In the genomic region with DNA sequence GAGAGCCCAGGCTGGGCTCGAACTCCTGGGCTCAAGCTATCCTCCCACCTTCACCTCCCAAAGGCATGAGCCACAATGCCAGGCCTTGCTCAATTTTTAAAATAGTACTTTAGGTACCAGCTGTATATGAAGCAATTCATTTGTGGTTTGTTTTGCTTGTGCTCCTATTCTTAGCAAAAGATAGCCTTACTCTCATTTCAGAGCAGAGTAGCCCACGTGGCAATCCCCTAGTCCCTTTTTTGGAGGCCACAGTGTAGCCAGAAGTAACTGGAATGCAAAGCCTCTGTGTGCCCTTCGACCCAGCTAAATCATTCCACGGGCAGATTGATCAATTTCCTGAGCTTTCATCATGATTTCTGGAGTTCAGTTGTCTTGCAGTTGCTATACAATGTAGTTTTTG, we compare ENCODE assay signal across 28 cellular contexts.
DNase-seq lines count a peak whose midpoint lies in the region; ATAC-seq and TF ChIP-seq lines count a peak whose summit lies in the region.
"Had no signal": no experiment of that assay in that cellular context is flagged by ENCODE, and none has a peak within 500 bp of the region (broad histone marks: within the 10 kb centered on the region; RNA-seq: fewer than 3 reads in every experiment).

No MANE protein-coding gene starts in this region.

- intact Hi-C loops in left ventricle myocardium superior (cut with micrococcal nuclease) = no loop called here
- intact Hi-C loops in CD8-positive, alpha-beta T cell (cut with DNase I, micrococcal nuclease) = no loop called here

- peaks cover 11% of the 10 kb centered on the region for H3K36me3 Mint-ChIP-seq in CD8-positive, alpha-beta T cell
- H3K36me3 Mint-ChIP-seq: type B pancreatic cell had no signal

- H3K9me3 ChIP-seq in adipocyte (ENCODE audit: control insufficient read depth, low read length) = no peaks in the 10 kb centered on the region
- H3K9me3 ChIP-seq in CD8-positive, alpha-beta T cell (ENCODE audit: low read length) = no peaks in the 10 kb centered on the region
- H3K9me3 ChIP-seq: prostate gland had no signal

- no peak overlapping the region for H3K9ac ChIP-seq in adipocyte (ENCODE audit: low read length)

- no peak overlapping the region for H3K4me3 ChIP-seq in adipocyte (ENCODE audit: low read length)
- H3K4me3 ChIP-seq in CD8-positive, alpha-beta T cell (ENCODE audit: low read depth, low read length) = no peak overlapping the region
- H3K4me3 ChIP-seq: prostate gland, SJSA1, skin epidermis had no signal

- no peaks in the 10 kb centered on the region for H3K27me3 ChIP-seq in adipocyte (replicated peaks; ENCODE audit: control insufficient read depth, insufficient read depth, low read length)
- no peaks in the 10 kb centered on the region for H3K27me3 ChIP-seq in CD8-positive, alpha-beta T cell (ENCODE audit: insufficient read depth, low read length)
- H3K27me3 ChIP-seq: SJSA1 had no signal

- no peaks in the 10 kb centered on the region for H3K36me3 ChIP-seq in adipocyte (ENCODE audit: control insufficient read depth, insufficient read depth, low read length, severe bottlenecking)
- H3K36me3 ChIP-seq in CD8-positive, alpha-beta T cell (ENCODE audit: insufficient read depth, low read length) = no peaks in the 10 kb centered on the region
- H3K36me3 ChIP-seq: prostate gland, SJSA1 had no signal

- DNase-seq in SIG-M5 treated with dmso at 0.1 percent for 504 hours (lab: John Stamatoyannopoulos, UW; ENCODE audit: unreplicated experiment) (peak; percentile 16), SIG-M5 (lab: John Stamatoyannopoulos, UW) (no peak), adipocyte (ENCODE audit: low read depth) (peak; percentile 75), left ventricle myocardium superior (no peak), stromal cell of bone marrow (ENCODE audit: low read depth) (peak; percentile 15)
- DNase-seq in CD8-positive, alpha-beta T cell = no peak
- DNase-seq: activated CD4-positive, alpha-beta T cell treated with anti-CD3 and anti-CD28 coated beads for 48 hours; activated naive CD4-positive, alpha-beta T cell; activated T-cell treated with anti-CD3 and anti-CD28 coated beads, Interleukin-2, amount 50 U/mL, for 24 hours; amniotic stem cell; CD4-positive, alpha-beta T cell; cortex of kidney; DMS153; GOT3; NCI-H1417; NCI-H2081 treated with DMSO at 0.1 percent for 48 hours; NCI-H774; T-helper 17 cell had no signal

- H3K4me3 Mint-ChIP-seq in CD8-positive, alpha-beta T cell = no peak overlapping the region
- H3K4me3 Mint-ChIP-seq: activated T-cell treated with anti-CD3 and anti-CD28 coated beads, Interleukin-2, amount 50 U/mL, for 24 hours; CD4-positive, alpha-beta T cell; memory B cell; T-helper 17 cell; type B pancreatic cell had no signal

- H3K27ac Mint-ChIP-seq in CD8-positive, alpha-beta T cell = no peak overlapping the region
- H3K27ac Mint-ChIP-seq: activated T-cell treated with anti-CD3 and anti-CD28 coated beads, Interleukin-2, amount 50 U/mL, for 24 hours; CD4-positive, alpha-beta T cell; memory B cell; T-helper 17 cell; type B pancreatic cell had no signal

- no peaks in the 10 kb centered on the region for H3K27me3 Mint-ChIP-seq in CD8-positive, alpha-beta T cell (ENCODE audit: low read depth)
- H3K27me3 Mint-ChIP-seq: activated T-cell treated with anti-CD3 and anti-CD28 coated beads, Interleukin-2, amount 50 U/mL, for 24 hours; CD4-positive, alpha-beta T cell; memory B cell; T-helper 17 cell; type B pancreatic cell had no signal

- TF ChIP-seq CTCF in CD8-positive, alpha-beta T cell (IDR thresholded peaks at IDR 0.05) = no peak

- POLR2A ChIA-PET in CD8-positive, alpha-beta T cell (lab: Charles Lee) = no interaction called here

- no peaks in the 10 kb centered on the region for H3K9me3 Mint-ChIP-seq in CD8-positive, alpha-beta T cell
- H3K9me3 Mint-ChIP-seq: activated T-cell treated with anti-CD3 and anti-CD28 coated beads, Interleukin-2, amount 50 U/mL, for 24 hours; CD4-positive, alpha-beta T cell; type B pancreatic cell had no signal

- no peak overlapping the region for H3K27ac ChIP-seq in CD8-positive, alpha-beta T cell (ENCODE audit: low read depth, low read length)
- H3K27ac ChIP-seq: 22Rv1, prostate gland, SJSA1, skin epidermis, VCaP had no signal

- ATAC-seq in left ventricle myocardium superior (peak; percentile 81), HG03565 (IDR thresholded peaks at IDR 0.05; ENCODE audit: unreplicated experiment) (no peak), HG03139 (IDR thresholded peaks at IDR 0.05; ENCODE audit: unreplicated experiment) (no peak)
- no peak for ATAC-seq in CD8-positive, alpha-beta T cell
- ATAC-seq: Panc1, T-helper 17 cell had no signal

- peaks cover 16% of the 10 kb centered on the region for H3K4me1 ChIP-seq in adipocyte (ENCODE audit: control insufficient read depth, insufficient read depth, low read length)
- H3K4me1 ChIP-seq in CD8-positive, alpha-beta T cell (ENCODE audit: insufficient read depth, low read length) = no peaks in the 10 kb centered on the region
- H3K4me1 ChIP-seq: prostate gland, SJSA1 had no signal

- H3K4me1 Mint-ChIP-seq in CD8-positive, alpha-beta T cell (ENCODE audit: low read depth) = peaks cover 8% of the 10 kb centered on the region

- CTCF ChIA-PET in CD8-positive, alpha-beta T cell (lab: Charles Lee) = interaction anchor here (1.7 kb wide), 1 partner anchor 8 kb away, joined by 4 read pairs; no protein-coding TSS in a partner anchor

Comparison
In these comparisons a context has a peak if more than half of its experiments do, and no peak if none do; other contexts are left out.
1. DNase-seq: peak in SIG-M5 treated with dmso at 0.1 percent for 504 hours (single experiment), adipocyte (single experiment) and stromal cell of bone marrow (single experiment); none in SIG-M5 (single experiment), left ventricle myocardium superior (single experiment) and CD8-positive, alpha-beta T cell (0 of 7).